ENCODE assay signal across 17 cellular contexts in the genomic region with DNA sequence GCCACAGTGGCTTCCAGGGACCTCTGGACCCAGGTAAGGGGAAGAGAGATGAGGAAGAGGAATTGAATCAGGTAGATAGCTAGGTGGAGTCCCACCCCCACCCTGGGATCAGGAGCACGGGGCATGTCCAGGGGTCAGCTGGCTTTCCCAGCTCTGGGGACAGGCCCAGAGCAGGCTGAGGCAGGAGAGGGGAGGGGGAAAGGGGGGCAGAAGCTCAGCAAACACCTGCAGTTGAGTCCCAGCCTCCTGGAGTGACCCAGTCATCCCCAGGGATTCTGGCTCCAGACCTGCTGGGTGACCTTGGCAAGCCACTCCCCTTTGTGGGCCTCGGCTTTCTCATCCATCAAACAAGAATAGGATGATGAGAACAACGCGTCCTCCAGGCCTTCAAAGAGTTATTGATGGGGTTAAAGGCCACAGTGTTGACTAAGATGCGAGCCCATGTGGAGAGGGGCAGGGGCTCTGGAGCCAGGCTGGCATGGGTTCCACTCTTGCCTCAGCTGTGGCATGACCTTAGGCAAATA. TPM values are rescaled to one million over a fixed set of nuclear protein-coding genes. Genes with fewer than 3 reads are reported as not detected.
DNase-seq lines count a peak whose midpoint lies in the region; ATAC-seq and TF ChIP-seq lines count a peak whose summit lies in the region.
"Had no signal": no experiment of that assay in that cellular context is flagged by ENCODE, and none has a peak within 500 bp of the region (broad histone marks: within the 10 kb centered on the region; RNA-seq: fewer than 3 reads in every experiment).

No MANE protein-coding gene starts in this region.

- no peak overlapping the region for H3K27ac Mint-ChIP-seq in glutamatergic neuron (ENCODE audit: unreplicated experiment)
- H3K27ac Mint-ChIP-seq: activated B cell treated with CpG ODN at 0.5 μM for 24 hours; H9; stimulated activated memory B cell treated with anti-CD40 and anti-IgM and Interleukin-4, amounts not matched to agents 10 μg/mL and 1 μg/mL and 100 μg/mL, for 72 hours had no signal

- H3K4me3 Mint-ChIP-seq in glutamatergic neuron (ENCODE audit: unreplicated experiment), result no peak overlapping the region
- H3K4me3 Mint-ChIP-seq: activated B cell treated with CpG ODN at 0.5 μM for 24 hours; H9; stimulated activated memory B cell treated with anti-CD40 and anti-IgM and Interleukin-4, amounts not matched to agents 10 μg/mL and 1 μg/mL and 100 μg/mL, for 72 hours had no signal

- H3K4me1 ChIP-seq in heart right ventricle (peaks cover 14 to 69% (median 51%) of the 10 kb centered on the region in 9 donors), colonic mucosa (peaks cover 32% of the 10 kb centered on the region), mucosa of stomach (ENCODE audit: control insufficient read depth, insufficient read depth, low read length) (peaks cover 85% of the 10 kb centered on the region), vagina (peaks cover 84% of the 10 kb centered on the region), left lung (peaks cover 4 to 62% of the 10 kb centered on the region in 2 donors)

- peak overlapping the region in 9 of 10 donors; percentile 26 to 77 (median 57) for H3K27ac ChIP-seq in heart right ventricle
- H3K27ac ChIP-seq in colonic mucosa, result peak overlapping the region; percentile 67
- H3K27ac ChIP-seq in vagina, result peak overlapping the region; percentile 13
- no peak overlapping the region for H3K27ac ChIP-seq in left lung

- DNase-seq in heart right ventricle (no peak), cardiac septum (ENCODE audit: low spot score) (no peak), colonic mucosa (peak; percentile 65), vagina (ENCODE audit: extremely low spot score in 2 of 2) (no peak), left lung (no peak), glutamatergic neuron (no peak)
- no peak for DNase-seq in activated CD4-positive, CD25-positive, alpha-beta regulatory T cell treated with anti-CD3 and anti-CD28 coated beads, Interleukin-2, amount 50 U/mL, for 72 hours
- DNase-seq: activated B cell treated with CpG ODN at 0.5 μM for 24 hours, H9, MM.1S, NCI-H2081, NCI-H774, RPMI8226, T-helper 1 cell had no signal

- H3K36me3 Mint-ChIP-seq in glutamatergic neuron (ENCODE audit: unreplicated experiment), result no peaks in the 10 kb centered on the region

- WGBS in heart right ventricle, 2 donors, result 65 to 78% methylated on average over 5 of the region's 5 CpGs

- TF ChIP-seq CTCF in heart right ventricle (IDR thresholded peaks at IDR 0.05), result no peak
- no peak for TF ChIP-seq CTCF in colonic mucosa (IDR thresholded peaks at IDR 0.05)
- TF ChIP-seq CTCF in vagina (IDR thresholded peaks at IDR 0.05), result no peak
- TF ChIP-seq CTCF in left lung (IDR thresholded peaks at IDR 0.05), result no peak
- no peak for TF ChIP-seq CTCF in glutamatergic neuron (IDR thresholded peaks at IDR 0.05; ENCODE audit: partially characterized antibody, unreplicated experiment)

- H3K9me3 Mint-ChIP-seq in glutamatergic neuron (ENCODE audit: unreplicated experiment), result peaks cover 6% of the 10 kb centered on the region
- H3K9me3 Mint-ChIP-seq: activated B cell treated with CpG ODN at 0.5 μM for 24 hours; H9; stimulated activated memory B cell treated with anti-CD40 and anti-IgM and Interleukin-4, amounts not matched to agents 10 μg/mL and 1 μg/mL and 100 μg/mL, for 72 hours had no signal

- no peaks in the 10 kb centered on the region for H3K36me3 ChIP-seq in heart right ventricle
- H3K36me3 ChIP-seq in colonic mucosa, result no peaks in the 10 kb centered on the region
- H3K36me3 ChIP-seq in mucosa of stomach (ENCODE audit: control insufficient read depth, insufficient read depth, low read length), result peaks cover 6% of the 10 kb centered on the region
- no peaks in the 10 kb centered on the region for H3K36me3 ChIP-seq in vagina
- no peaks in the 10 kb centered on the region for H3K36me3 ChIP-seq in left lung

- ATAC-seq in heart right ventricle (no peak), left lung (no peak)
- ATAC-seq: stimulated activated memory B cell treated with anti-CD40 and anti-IgM and Interleukin-4, amounts not matched to agents 10 μg/mL and 1 μg/mL and 100 μg/mL, for 72 hours had no signal

- H3K4me3 ChIP-seq in heart right ventricle, result no peak overlapping the region
- no peak overlapping the region for H3K4me3 ChIP-seq in colonic mucosa
- no peak overlapping the region for H3K4me3 ChIP-seq in mucosa of stomach (ENCODE audit: low read length)
- no peak overlapping the region for H3K4me3 ChIP-seq in vagina
- H3K4me3 ChIP-seq in left lung, result no peak overlapping the region
- H3K4me3 ChIP-seq: lung had no signal

- intact Hi-C loops in heart right ventricle (cut with DNase I), result loop anchor here in 1 of 10 donors (5.0 kb wide), 1 partner anchor 631 kb away; no protein-coding TSS in a partner anchor
- intact Hi-C loops in cardiac septum (cut with DNase I), result no loop called here
- intact Hi-C loops in colonic mucosa (cut with DNase I), result no loop called here
- intact Hi-C loops in vagina (cut with DNase I), result no loop called here
- intact Hi-C loops in left lung (cut with DNase I), result no loop called here

- H3K27me3 ChIP-seq in heart right ventricle (peaks cover 0 to 8% (median 0%) of the 10 kb centered on the region in 7 donors), colonic mucosa (no peaks in the 10 kb centered on the region), mucosa of stomach (ENCODE audit: control insufficient read depth, insufficient read depth, low read length) (no peaks in the 10 kb centered on the region), vagina (no peaks in the 10 kb centered on the region), left lung (peaks cover 0 to 14% of the 10 kb centered on the region in 2 donors)

- peak overlapping the region in 1 of 2 donors; percentile 90 for H3K9ac ChIP-seq in colonic mucosa (ENCODE audit: low read depth in 2 of 2, low read length in 2 of 2)
- peak overlapping the region; percentile 50 for H3K9ac ChIP-seq in mucosa of stomach (ENCODE audit: low read length)

- no peak for TF ChIP-seq POLR2A in vagina (IDR thresholded peaks at IDR 0.05)

- H3K9me3 ChIP-seq in heart right ventricle (no peaks in the 10 kb centered on the region), colonic mucosa (no peaks in the 10 kb centered on the region), mucosa of stomach (ENCODE audit: control insufficient read depth, low read length) (no peaks in the 10 kb centered on the region), vagina (no peaks in the 10 kb centered on the region), left lung (no peaks in the 10 kb centered on the region)

- H3K4me1 Mint-ChIP-seq in glutamatergic neuron (ENCODE audit: low read depth, unreplicated experiment), result peaks cover 14% of the 10 kb centered on the region

- H3K27me3 Mint-ChIP-seq in glutamatergic neuron (ENCODE audit: unreplicated experiment), result peaks cover 16% of the 10 kb centered on the region
- H3K27me3 Mint-ChIP-seq: activated B cell treated with CpG ODN at 0.5 μM for 24 hours; stimulated activated memory B cell treated with anti-CD40 and anti-IgM and Interleukin-4, amounts not matched to agents 10 μg/mL and 1 μg/mL and 100 μg/mL, for 72 hours had no signal

RNA-seq across cellular contexts. Expression of gene STARD10, which starts 16.0 kb away (rescaled TPM):
- total RNA-seq in heart right ventricle, result 10 to 100 TPM; 36.1 to 97.9 (median 51.3) TPM
- polyA plus RNA-seq in heart right ventricle, result 100 to 1,000 TPM in 1 of 2 donors, 10 to 100 TPM in 1; 40.8 to 291 TPM
- total RNA-seq in cardiac septum, result 45.2 TPM
- total RNA-seq in colonic mucosa, result 100 to 1,000 TPM; 519 to 905 TPM
- total RNA-seq in vagina, result 75.9 TPM
- total RNA-seq in left lung, result 100 to 1,000 TPM in 1 of 2 donors, 10 to 100 TPM in 1; 83.8 to 119 TPM
- 13.5 TPM for total RNA-seq in glutamatergic neuron (ENCODE audit: unreplicated experiment)

RNA-seq across cellular contexts. Expression of gene ARAP1, which starts 25.6 kb away (rescaled TPM):
- 10 to 100 TPM; 30.4 to 68.3 (median 40.8) TPM for total RNA-seq in heart right ventricle
- polyA plus RNA-seq in heart right ventricle, result 10 to 100 TPM; 35.8 to 58.7 TPM
- total RNA-seq in cardiac septum, result 46.3 TPM
- 10 to 100 TPM; 70.4 to 89.8 TPM for total RNA-seq in colonic mucosa
- total RNA-seq in vagina, result 59.2 TPM
- 100 to 1,000 TPM; 172 to 222 TPM for total RNA-seq in left lung
- total RNA-seq in glutamatergic neuron (ENCODE audit: unreplicated experiment), result 20.5 TPM

RNA-seq across cellular contexts. Expression of gene ATG16L2, which starts 36.4 kb away (rescaled TPM):
- total RNA-seq in heart right ventricle (10 to 100 TPM in 7 of 10 donors, 1 to 10 TPM in 3; 8.0 to 23.9 (median 12.3) TPM), cardiac septum (21.4 TPM), colonic mucosa (10 to 100 TPM; 43.5 to 51.3 TPM), vagina (32.2 TPM), left lung (10 to 100 TPM; 41.5 to 87.3 TPM), glutamatergic neuron (ENCODE audit: unreplicated experiment) (6.9 TPM)
- polyA plus RNA-seq in heart right ventricle, result 10 to 100 TPM; 10.3 to 66.9 TPM

Comparison
In these comparisons a context has a peak if more than half of its experiments do, and no peak if none do; other contexts are left out.
1. H3K27ac ChIP-seq: peak in heart right ventricle (9 of 10), colonic mucosa (single experiment) and vagina (single experiment); none in left lung (0 of 2).